12 cellular contexts compared by ENCODE assay signal in the genomic region with DNA sequence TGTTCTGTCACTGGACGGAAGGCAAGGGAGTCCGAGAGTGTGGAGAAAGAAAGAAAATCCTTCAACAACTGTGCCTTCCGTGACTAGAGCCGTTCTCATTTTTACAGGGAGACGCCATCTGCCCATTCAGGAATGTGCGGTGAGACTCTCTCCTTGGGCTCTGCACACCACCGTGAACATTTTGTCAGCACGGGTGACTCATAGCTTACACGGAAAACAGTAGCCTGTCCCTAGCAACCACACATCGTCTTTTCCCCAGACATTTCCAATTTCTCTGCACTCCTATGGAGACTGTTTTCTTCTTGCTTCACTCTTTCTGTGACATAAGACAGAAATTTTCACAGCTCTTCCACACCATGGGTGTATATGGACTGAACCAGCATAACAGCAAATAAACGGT. TPM values are rescaled to one million over a fixed set of nuclear protein-coding genes. Genes with fewer than 3 reads are reported as not detected.
A peak's percentile ranks its signal among the peaks of the same experiment; 100 is the strongest.
DNase-seq lines count a peak whose midpoint lies in the region; ATAC-seq, FAIRE-seq and TF ChIP-seq lines count a peak whose summit lies in the region.
"Had no signal": no experiment of that assay in that cellular context is flagged by ENCODE, and none has a peak within 500 bp of the region (broad histone marks: within the 10 kb centered on the region; RNA-seq: fewer than 3 reads in every experiment).

No MANE protein-coding gene starts in this region.

- no peak for TF ChIP-seq EP300 in A549 (IDR thresholded peaks at IDR 0.05)

- no peaks in the 10 kb centered on the region for H3K36me3 ChIP-seq in MM.1S (replicated peaks; ENCODE audit: insufficient read depth, low read length)

- no peak for FAIRE-seq in A549 (lab: Jason Lieb, UNC)

- ATAC-seq in A549: peak; percentile 100
- peak; percentile 43 for ATAC-seq in left ventricle myocardium superior
- ATAC-seq in GM21381 (IDR thresholded peaks at IDR 0.05; ENCODE audit: unreplicated experiment): no peak
- no peak for ATAC-seq in GM21529 (IDR thresholded peaks at IDR 0.05; ENCODE audit: unreplicated experiment)
- ATAC-seq: activated CD4-positive, alpha-beta T cell treated with anti-CD3 and anti-CD28 coated beads for 36 hours had no signal

- intact Hi-C loops in left ventricle myocardium superior (cut with micrococcal nuclease): no loop called here

- no peak overlapping the region for H3K9ac ChIP-seq in MM.1S (ENCODE audit: low read length)

- peak; percentile 71 to 86 for DNase-seq in A549 (ENCODE audit: low read depth in 1 of 2, low spot score in 1 of 2)
- DNase-seq in ELR (ENCODE audit: low read depth): peak; percentile 69
- DNase-seq in SHP77 treated with DMSO at 0.1 percent for 48 hours (lab: John Stamatoyannopoulos, UW): peak; percentile 36
- DNase-seq in left ventricle myocardium superior: no peak
- no peak for DNase-seq in MM.1S
- no peak for DNase-seq in NCI-H128 (lab: John Stamatoyannopoulos, UW; ENCODE audit: unreplicated experiment)
- DNase-seq: activated CD4-positive, alpha-beta T cell treated with anti-CD3 and anti-CD28 coated beads for 36 hours; CD8-positive, alpha-beta memory T cell; H7; kidney glomerular epithelial cell had no signal

- TF ChIP-seq CTCF in A549 (IDR thresholded peaks at IDR 0.05) (no peak), MM.1S (IDR thresholded peaks at IDR 0.05; ENCODE audit: low read length) (no peak)

- H2AFZ ChIP-seq in MM.1S (ENCODE audit: low read length): no peak overlapping the region

- no peaks in the 10 kb centered on the region for H3K79me2 ChIP-seq in MM.1S (ENCODE audit: low read length)

- CTCF ChIA-PET in A549 (lab: Yijun Ruan, JAX): interaction anchor here (0.8 to 1.1 kb wide), 2 partner anchors 14 to 72 kb away, joined by 4 read pairs; no protein-coding TSS in a partner anchor

- H3K9me2 ChIP-seq in MM.1S (replicated peaks; ENCODE audit: insufficient read depth, low read length): no peaks in the 10 kb centered on the region

- H3K4me1 ChIP-seq in A549 (peaks cover 9% of the 10 kb centered on the region; the same call in 2 of the 3 replicates), MM.1S (ENCODE audit: low read length) (0 out of 2 replicates have a peak, but pooled peaks cover 6% of the 10 kb centered on the region)

- H3K27ac ChIP-seq in A549: peak overlapping the region; percentile 54 to 77; a peak in 4 of 6 replicates
- H3K27ac ChIP-seq in MM.1S (ENCODE audit: low read length): no peak overlapping the region

- H4K20me1 ChIP-seq in MM.1S (ENCODE audit: insufficient read depth, low read length): no peaks in the 10 kb centered on the region

- POLR2A ChIA-PET in A549 (lab: Yijun Ruan, JAX): no interaction called here

- no peaks in the 10 kb centered on the region for H3F3A ChIP-seq in MM.1S (ENCODE audit: insufficient read depth, low read length)

- TF ChIP-seq RAD21 in A549 (conservative IDR thresholded peaks at IDR 0.05 in 1 of 2, IDR thresholded peaks at IDR 0.05 in 1 of 2): no peak

- H3K4me3 ChIP-seq in A549: peak overlapping the region; percentile 31; the same call in 2 of the 3 replicates
- H3K4me3 ChIP-seq in MM.1S (ENCODE audit: low read length): no peak overlapping the region

- no peaks in the 10 kb centered on the region for H3K27me3 ChIP-seq in MM.1S (replicated peaks; ENCODE audit: insufficient read depth, low read length)

- peak overlapping the region; percentile 85 for H3K4me2 ChIP-seq in A549
- no peak overlapping the region for H3K4me2 ChIP-seq in MM.1S (ENCODE audit: low read depth, low read length)

- no peak for TF ChIP-seq POLR2A in A549 (IDR thresholded peaks at IDR 0.05; ENCODE audit: low read length)

- 14% methylated on average over 11 of the region's 11 CpGs for WGBS in A549 (ENCODE audit: missing lambda C conversion rate)

- H3K9me3 ChIP-seq in A549: peaks cover 4% of the 10 kb centered on the region; the same call in 1 of the 3 replicates
- H3K9me3 ChIP-seq in MM.1S (replicated peaks; ENCODE audit: insufficient read depth, low read length): no peaks in the 10 kb centered on the region

TF ChIP-seq in A549, 52 proteins besides CTCF, POLR2A, EP300 and RAD21:
- TF ChIP-seq JUN (IDR thresholded peaks at IDR 0.05) (no peak), FOSL2 (IDR thresholded peaks at IDR 0.05) (0 out of 2 replicates have a peak, but pooled peaks have one; percentile 23), FOSL2 (CRISPR knock-in tag; IDR thresholded peaks at IDR 0.05) (peak; percentile 86)

RNA-seq across cellular contexts. Expression of gene TBXT, which starts 55.1 kb away (rescaled TPM):
- polyA plus RNA-seq in A549 (2011; rRNA removed) (not detected in 2 replicates), A549 (2017; fragmentation: RNase III; extraction: RNeasy Plus Mini Kit Qiagen cat#74134 plus additional on column Dnase treatment) (not detected in 3 replicates)
- polyA plus RNA-seq in A549 (2012; cell fraction: cytosol; rRNA removed): 0.04 TPM in 1 of 2 replicates, not detected in the other
- polyA plus RNA-seq in A549 (2012; cell fraction: nucleus; rRNA removed): 0.02 and 0.21 TPM in 2 replicates
- polyA minus RNA-seq in A549 (2011; rRNA and poly(A)+ RNA removed): not detected in 2 replicates
- total RNA-seq in left ventricle myocardium superior: not detected
- total RNA-seq: activated CD4-positive, alpha-beta T cell treated with anti-CD3 and anti-CD28 coated beads for 36 hours; CD8-positive, alpha-beta memory T cell had no signal
- polyA plus RNA-seq: CD8-positive, alpha-beta memory T cell had no signal

Comparison
In these comparisons a context has a peak if more than half of its experiments do, and no peak if none do; other contexts are left out.
1. ATAC-seq: peak in A549 (2 of 2) and left ventricle myocardium superior (single experiment); none in GM21381 (single experiment) and GM21529 (single experiment).
2. DNase-seq: peak in A549 (2 of 2), ELR (single experiment) and SHP77 treated with DMSO at 0.1 percent for 48 hours (single experiment); none in left ventricle myocardium superior (single experiment), MM.1S (single experiment) and NCI-H128 (single experiment).